In the genomic region with DNA sequence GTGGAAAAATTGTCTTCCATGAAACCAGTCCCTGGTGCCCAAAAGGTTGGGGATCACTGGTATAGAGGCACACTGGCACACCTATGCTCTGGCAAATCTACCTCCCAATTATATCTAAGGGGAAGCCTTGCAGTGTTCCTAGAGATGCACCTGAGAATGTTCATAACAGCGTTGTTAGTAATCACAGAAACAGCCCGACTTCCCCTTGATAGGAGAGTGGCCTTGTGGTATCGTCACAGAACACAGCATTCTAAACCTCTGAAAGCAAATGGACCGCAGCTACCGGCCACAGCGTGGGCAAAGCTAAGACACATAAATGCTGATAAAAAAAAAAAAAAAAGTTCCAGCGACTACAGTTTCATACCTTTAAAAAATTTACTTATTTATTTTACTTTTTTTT, we compare ENCODE assay signal across 12 cellular contexts. TPM values are rescaled to one million over a fixed set of nuclear protein-coding genes. Genes with fewer than 3 reads are reported as not detected.
"Had no signal": no experiment of that assay in that cellular context is flagged by ENCODE, and none has a peak within 500 bp of the region (broad histone marks: within the 10 kb centered on the region; RNA-seq: fewer than 3 reads in every experiment).

No MANE protein-coding gene starts in this region.

- H3K9me3 Mint-ChIP-seq: type B pancreatic cell had no signal

- ATAC-seq: activated CD4-positive, alpha-beta T cell treated with anti-CD3 and anti-CD28 coated beads for 36 hours; gastroesophageal sphincter; naive thymus-derived CD4-positive, alpha-beta T cell; T-helper 17 cell had no signal

- DNase-seq: activated CD4-positive, alpha-beta T cell treated with anti-CD3 and anti-CD28 coated beads for 36 hours; activated gamma-delta T cell treated with Interleukin-2 at 50 U/mL for 16 hours; naive thymus-derived CD4-positive, alpha-beta T cell; retina; SJCRH30; stimulated activated CD4-positive, alpha-beta T cell treated with anti-CD3 and anti-CD28 coated beads, Interleukin-4, amount 100 ng/mL, for 1 hour; T-helper 17 cell had no signal

- H3K27ac Mint-ChIP-seq: activated CD4-positive, alpha-beta T cell treated with anti-CD3 and anti-CD28 coated beads for 36 hours; activated T-cell treated with anti-CD3 and anti-CD28 coated beads, Interleukin-2, amount 50 U/mL, for 24 hours; T-helper 17 cell; type B pancreatic cell had no signal

- H3K27me3 Mint-ChIP-seq: activated CD4-positive, alpha-beta T cell treated with anti-CD3 and anti-CD28 coated beads for 36 hours; activated T-cell treated with anti-CD3 and anti-CD28 coated beads, Interleukin-2, amount 50 U/mL, for 24 hours; stimulated activated naive CD8-positive, alpha-beta T cell treated with anti-CD3 and anti-CD28 coated beads, Interleukin-15, Interleukin-2, amounts not matched to agents 100 ng/mL and 50 ng/mL, for 24 hours; T-helper 17 cell had no signal

- H3K4me3 Mint-ChIP-seq: activated CD4-positive, alpha-beta T cell treated with anti-CD3 and anti-CD28 coated beads for 36 hours; activated T-cell treated with anti-CD3 and anti-CD28 coated beads, Interleukin-2, amount 50 U/mL, for 24 hours; naive thymus-derived CD4-positive, alpha-beta T cell; stimulated activated naive CD8-positive, alpha-beta T cell treated with anti-CD3 and anti-CD28 coated beads, Interleukin-15, Interleukin-2, amounts not matched to agents 100 ng/mL and 50 ng/mL, for 24 hours; T-helper 17 cell; type B pancreatic cell had no signal

- H3K36me3 Mint-ChIP-seq: type B pancreatic cell had no signal

RNA-seq across cellular contexts. Expression of a gene that starts 46.9 kb away (rescaled TPM):
- total RNA-seq: lung microvascular endothelial cell, SJCRH30 had no signal
